ENCODE assay signal across 8 cellular contexts in genomic region chr3:66442254-66443249, GRCh38. TPM values are rescaled to one million over a fixed set of nuclear protein-coding genes. Genes with fewer than 3 reads are reported as not detected.
DNase-seq lines count a peak whose midpoint lies in the region; ATAC-seq and TF ChIP-seq lines count a peak whose summit lies in the region.

No MANE protein-coding gene starts in this region.

- peak overlapping the region; percentile 72 for H3K9ac ChIP-seq in HUES6 (ENCODE audit: low read length)

- POLR2A ChIA-PET in CD4-positive, alpha-beta T cell (lab: Charles Lee): no interaction called here

- H3K27ac ChIP-seq in HUES6 (ENCODE audit: low read depth, low read length): peak overlapping the region; percentile 77
- H3K27ac ChIP-seq in left ventricle myocardium inferior (replicated peaks): peak overlapping the region; percentile 85
- no peak overlapping the region for H3K27ac ChIP-seq in CD4-positive, alpha-beta T cell (ENCODE audit: low read depth, low read length)

- CTCF ChIA-PET in CD4-positive, alpha-beta T cell (lab: Charles Lee): no interaction called here

- peaks cover 28% of the 10 kb centered on the region for H3K36me3 Mint-ChIP-seq in activated T-helper 1 cell treated with anti-CD3 and anti-CD28 coated beads, Interleukin-12 subunit alpha, Interleukin-12 subunit beta, Interleukin-2, Interleukin-4 antibody, amounts not matched to agents 30 ng/mL and 10 ng/mL and 1 ng/mL, durations not matched to agents 14 hours and 24 hours and 36 hours (ENCODE audit: low read depth)
- H3K36me3 Mint-ChIP-seq in natural killer cell treated with Interleukin-12 subunit alpha and Interleukin-12 subunit beta and Interleukin-15 and Interleukin-18, amount 100 ng/mL, for 72 hours: no peaks in the 10 kb centered on the region
- H3K36me3 Mint-ChIP-seq in CD4-positive, alpha-beta T cell (ENCODE audit: low read depth): peaks cover 28% of the 10 kb centered on the region

- H3K9me3 ChIP-seq in HUES6 (ENCODE audit: control insufficient read depth, insufficient read depth, low read depth, low read length) (no peaks in the 10 kb centered on the region), left ventricle myocardium inferior (replicated peaks) (no peaks in the 10 kb centered on the region)
- H3K9me3 ChIP-seq in CD4-positive, alpha-beta T cell (ENCODE audit: control insufficient read depth, low read length): no peaks in the 10 kb centered on the region

- H3K4me1 Mint-ChIP-seq in activated T-helper 1 cell treated with anti-CD3 and anti-CD28 coated beads, Interleukin-12 subunit alpha, Interleukin-12 subunit beta, Interleukin-2, Interleukin-4 antibody, amounts not matched to agents 30 ng/mL and 10 ng/mL and 1 ng/mL, durations not matched to agents 14 hours and 24 hours and 36 hours (ENCODE audit: low read depth): peaks cover 28% of the 10 kb centered on the region
- H3K4me1 Mint-ChIP-seq in natural killer cell treated with Interleukin-12 subunit alpha and Interleukin-12 subunit beta and Interleukin-15 and Interleukin-18, amount 100 ng/mL, for 72 hours (ENCODE audit: low read depth in 2 of 2): peaks cover 23 to 26% of the 10 kb centered on the region in 2 donors
- H3K4me1 Mint-ChIP-seq in CD4-positive, alpha-beta T cell (ENCODE audit: low read depth): peaks cover 26% of the 10 kb centered on the region

- H3K4me3 ChIP-seq in HUES6 (ENCODE audit: low read depth, low read length) (peak overlapping the region; percentile 47), left ventricle myocardium inferior (peak overlapping the region; percentile 41)

- no peak for DNase-seq in activated T-helper 1 cell treated with anti-CD3 and anti-CD28 coated beads, Interleukin-12 subunit alpha, Interleukin-12 subunit beta, Interleukin-2, Interleukin-4 antibody, amounts not matched to agents 30 ng/mL and 10 ng/mL and 1 ng/mL, durations not matched to agents 14 hours and 24 hours and 36 hours (ENCODE audit: low spot score)
- DNase-seq in left ventricle myocardium inferior: peak; percentile 79
- peak; percentile 50 for DNase-seq in retina
- no peak for DNase-seq in SIG-M5 (lab: John Stamatoyannopoulos, UW)
- DNase-seq in natural killer cell treated with Interleukin-12 subunit alpha and Interleukin-12 subunit beta and Interleukin-15 and Interleukin-18, amount 100 ng/mL, for 72 hours (ENCODE audit: low spot score): no peak
- no peak for DNase-seq in CD4-positive, alpha-beta T cell

- no peaks in the 10 kb centered on the region for H3K27me3 Mint-ChIP-seq in activated T-helper 1 cell treated with anti-CD3 and anti-CD28 coated beads, Interleukin-12 subunit alpha, Interleukin-12 subunit beta, Interleukin-2, Interleukin-4 antibody, amounts not matched to agents 30 ng/mL and 10 ng/mL and 1 ng/mL, durations not matched to agents 14 hours and 24 hours and 36 hours (ENCODE audit: insufficient read depth)
- peaks cover 0 to 6% of the 10 kb centered on the region in 2 donors for H3K27me3 Mint-ChIP-seq in natural killer cell treated with Interleukin-12 subunit alpha and Interleukin-12 subunit beta and Interleukin-15 and Interleukin-18, amount 100 ng/mL, for 72 hours
- H3K27me3 Mint-ChIP-seq in CD4-positive, alpha-beta T cell: no peaks in the 10 kb centered on the region

- H3K27me3 ChIP-seq in HUES6 (ENCODE audit: control insufficient read depth, insufficient read depth, low read length) (no peaks in the 10 kb centered on the region), left ventricle myocardium inferior (ENCODE audit: low read depth) (no peaks in the 10 kb centered on the region)
- H3K27me3 ChIP-seq in CD4-positive, alpha-beta T cell (ENCODE audit: control insufficient read depth, insufficient read depth, low read length): no peaks in the 10 kb centered on the region

- no peak overlapping the region for H3K4me3 Mint-ChIP-seq in activated T-helper 1 cell treated with anti-CD3 and anti-CD28 coated beads, Interleukin-12 subunit alpha, Interleukin-12 subunit beta, Interleukin-2, Interleukin-4 antibody, amounts not matched to agents 30 ng/mL and 10 ng/mL and 1 ng/mL, durations not matched to agents 14 hours and 24 hours and 36 hours
- no peak overlapping the region for H3K4me3 Mint-ChIP-seq in natural killer cell treated with Interleukin-12 subunit alpha and Interleukin-12 subunit beta and Interleukin-15 and Interleukin-18, amount 100 ng/mL, for 72 hours
- no peak overlapping the region for H3K4me3 Mint-ChIP-seq in CD4-positive, alpha-beta T cell

- peaks cover 70% of the 10 kb centered on the region for H3K4me1 ChIP-seq in HUES6 (ENCODE audit: control insufficient read depth, insufficient read depth, low read length)
- H3K4me1 ChIP-seq in left ventricle myocardium inferior: peaks cover 89% of the 10 kb centered on the region

- peaks cover 9% of the 10 kb centered on the region; the same call in 1 of the 2 replicates for H3K36me3 ChIP-seq in HUES6 (ENCODE audit: control insufficient read depth, insufficient read depth, low read length)
- H3K36me3 ChIP-seq in left ventricle myocardium inferior: no peaks in the 10 kb centered on the region

- no peak for TF ChIP-seq CTCF in left ventricle myocardium inferior (IDR thresholded peaks at IDR 0.05; ENCODE audit: borderline replicate concordance)
- TF ChIP-seq CTCF in CD4-positive, alpha-beta T cell (IDR thresholded peaks at IDR 0.05): no peak

- intact Hi-C loops in activated T-helper 1 cell treated with anti-CD3 and anti-CD28 coated beads, Interleukin-12 subunit alpha, Interleukin-12 subunit beta, Interleukin-2, Interleukin-4 antibody, amounts not matched to agents 30 ng/mL and 10 ng/mL and 1 ng/mL, durations not matched to agents 14 hours and 24 hours and 36 hours (cut with micrococcal nuclease): no loop called here
- intact Hi-C loops in left ventricle myocardium inferior (cut with micrococcal nuclease): no loop called here
- intact Hi-C loops in CD4-positive, alpha-beta T cell (cut with DNase I, micrococcal nuclease): no loop called here

- peak overlapping the region; percentile 24 for H3K27ac Mint-ChIP-seq in activated T-helper 1 cell treated with anti-CD3 and anti-CD28 coated beads, Interleukin-12 subunit alpha, Interleukin-12 subunit beta, Interleukin-2, Interleukin-4 antibody, amounts not matched to agents 30 ng/mL and 10 ng/mL and 1 ng/mL, durations not matched to agents 14 hours and 24 hours and 36 hours
- H3K27ac Mint-ChIP-seq in natural killer cell treated with Interleukin-12 subunit alpha and Interleukin-12 subunit beta and Interleukin-15 and Interleukin-18, amount 100 ng/mL, for 72 hours: no peak overlapping the region
- no peak overlapping the region for H3K27ac Mint-ChIP-seq in CD4-positive, alpha-beta T cell

- ATAC-seq in natural killer cell treated with Interleukin-12 subunit alpha and Interleukin-12 subunit beta and Interleukin-15 and Interleukin-18, amount 100 ng/mL, for 72 hours: no peak
- ATAC-seq in CD4-positive, alpha-beta T cell (ENCODE audit: poor library complexity): no peak
- ATAC-seq in HG03571 (IDR thresholded peaks at IDR 0.05; ENCODE audit: unreplicated experiment): no peak

- H3K9me3 Mint-ChIP-seq in activated T-helper 1 cell treated with anti-CD3 and anti-CD28 coated beads, Interleukin-12 subunit alpha, Interleukin-12 subunit beta, Interleukin-2, Interleukin-4 antibody, amounts not matched to agents 30 ng/mL and 10 ng/mL and 1 ng/mL, durations not matched to agents 14 hours and 24 hours and 36 hours: no peaks in the 10 kb centered on the region
- H3K9me3 Mint-ChIP-seq in natural killer cell treated with Interleukin-12 subunit alpha and Interleukin-12 subunit beta and Interleukin-15 and Interleukin-18, amount 100 ng/mL, for 72 hours: no peaks in the 10 kb centered on the region
- no peaks in the 10 kb centered on the region for H3K9me3 Mint-ChIP-seq in CD4-positive, alpha-beta T cell

RNA-seq across cellular contexts. Expression of gene LRIG1, which starts 58.3 kb away (rescaled TPM):
- 57.4 and 59.5 TPM in 2 replicates for total RNA-seq in activated T-helper 1 cell treated with anti-CD3 and anti-CD28 coated beads, Interleukin-12 subunit alpha, Interleukin-12 subunit beta, Interleukin-2, Interleukin-4 antibody, amounts not matched to agents 30 ng/mL and 10 ng/mL and 1 ng/mL, durations not matched to agents 14 hours and 24 hours and 36 hours
- total RNA-seq in left ventricle myocardium inferior: 137 TPM
- 10 to 100 TPM; 21.6 to 41.1 TPM for total RNA-seq in natural killer cell treated with Interleukin-12 subunit alpha and Interleukin-12 subunit beta and Interleukin-15 and Interleukin-18, amount 100 ng/mL, for 72 hours
- total RNA-seq in CD4-positive, alpha-beta T cell: 10 to 100 TPM; 30.1 to 33.1 TPM

Comparison
In these comparisons a context has a peak if more than half of its experiments do, and no peak if none do; other contexts are left out.
1. DNase-seq: peak in left ventricle myocardium inferior (single experiment) and retina (single experiment); none in activated T-helper 1 cell treated with anti-CD3 and anti-CD28 coated beads, Interleukin-12 subunit alpha, Interleukin-12 subunit beta, Interleukin-2, Interleukin-4 antibody, amounts not matched to agents 30 ng/mL and 10 ng/mL and 1 ng/mL, durations not matched to agents 14 hours and 24 hours and 36 hours (single experiment), SIG-M5 (single experiment), natural killer cell treated with Interleukin-12 subunit alpha and Interleukin-12 subunit beta and Interleukin-15 and Interleukin-18, amount 100 ng/mL, for 72 hours (single experiment) and CD4-positive, alpha-beta T cell (0 of 10).